In genomic region chr2:184004289-184004944, GRCh38 we compare ENCODE assay signal across 12 cellular contexts.
A peak's percentile ranks its signal among the peaks of the same experiment; 100 is the strongest.
DNase-seq lines count a peak whose midpoint lies in the region; ATAC-seq, FAIRE-seq and TF ChIP-seq lines count a peak whose summit lies in the region.
"Had no signal": no experiment of that assay in that cellular context is flagged by ENCODE, and none has a peak within 500 bp of the region (broad histone marks: within the 10 kb centered on the region; RNA-seq: fewer than 3 reads in every experiment).

No MANE protein-coding gene starts in this region.

- peak; percentile 95 for ATAC-seq in GM18499 (IDR thresholded peaks at IDR 0.05; ENCODE audit: insufficient read depth, unreplicated experiment)
- ATAC-seq in GM21390 (IDR thresholded peaks at IDR 0.05; ENCODE audit: unreplicated experiment) = peak; percentile 85
- ATAC-seq in HG03159 (IDR thresholded peaks at IDR 0.05; ENCODE audit: unreplicated experiment) = peak; percentile 88
- no peak for ATAC-seq in omental fat pad (ENCODE audit: low FRiP score)

- no peak overlapping the region for H3K4me3 ChIP-seq in bronchial epithelial cell (ENCODE audit: low read depth, low read length)
- H3K4me3 ChIP-seq in dorsolateral prefrontal cortex = no peak overlapping the region

- intact Hi-C loops in dorsolateral prefrontal cortex (cut with DNase I) = no loop called here

- no peak for TF ChIP-seq CTCF in bronchial epithelial cell (IDR thresholded peaks at IDR 0.05; ENCODE audit: insufficient read depth, low read length, severe bottlenecking)
- no peak for TF ChIP-seq CTCF in dorsolateral prefrontal cortex (IDR thresholded peaks at IDR 0.05 in 54 of 56, conservative IDR thresholded peaks at IDR 0.05 in 2 of 56; ENCODE audit: low read depth in 1 of 56, partially characterized antibody in 56 of 56)
- no peak for TF ChIP-seq CTCF in omental fat pad (IDR thresholded peaks at IDR 0.05)

- H3K36me3 ChIP-seq in bronchial epithelial cell (ENCODE audit: control insufficient read depth, insufficient read depth, low read length) = no peaks in the 10 kb centered on the region

- DNase-seq in bronchial epithelial cell (ENCODE audit: low read depth) (peak; percentile 6), OCI-M1 (lab: John Stamatoyannopoulos, UW) (no peak), dorsolateral prefrontal cortex (no peak), omental fat pad (ENCODE audit: low spot score) (no peak)
- DNase-seq in activated effector memory CD4-positive, alpha-beta T cell treated with Interleukin-2 at 50 U/mL for 16 hours = no peak
- DNase-seq: CD4-positive, alpha-beta T cell had no signal

- H3K27ac ChIP-seq in dorsolateral prefrontal cortex = peak overlapping the region in 1 of 59 donors; percentile 17
- H3K27ac ChIP-seq: HL-60 had no signal

- no peak for FAIRE-seq in bronchial epithelial cell (lab: Jason Lieb, UNC)
- FAIRE-seq: keratinocyte, urothelium cell line had no signal

- H3K27me3 ChIP-seq in bronchial epithelial cell (ENCODE audit: control insufficient read depth, insufficient read depth, low read length) = no peaks in the 10 kb centered on the region
- H3K27me3 ChIP-seq in dorsolateral prefrontal cortex = no peaks in the 10 kb centered on the region
